ENCODE assay signal across 2 cellular contexts in genomic region chr20:45817652-45818194, GRCh38.
TF ChIP-seq lines count a peak whose summit lies in the region.

No MANE protein-coding gene starts in this region.

TF ChIP-seq in A549, 52 proteins besides CTCF, POLR2A, EP300 and RAD21:
- no peak for TF ChIP-seq TP53 (CRISPR knock-in tag; IDR thresholded peaks at IDR 0.05)
- 0 out of 5 replicates have a peak, but pooled peaks of 1 of the 2 experiments have one; percentile 16 for TF ChIP-seq JUN (IDR thresholded peaks at IDR 0.05)
- no peak for TF ChIP-seq EHF (CRISPR knock-in tag; IDR thresholded peaks at IDR 0.05)
- 0 out of 2 replicates have a peak, but pooled peaks have one; percentile 6 for TF ChIP-seq PBX3 (IDR thresholded peaks at IDR 0.05)
TF ChIP-seq in A549: peak in this region for 2.

TF ChIP-seq in GM12878, 131 proteins besides CTCF, POLR2A, EP300 and RAD21:
- TF ChIP-seq CREM (IDR thresholded peaks at IDR 0.05; ENCODE audit: low read depth): no peak
- TF ChIP-seq ATF7 (IDR thresholded peaks at IDR 0.05; ENCODE audit: low read depth): 0 out of 2 replicates have a peak, but pooled peaks have one; percentile 35
